8 cellular contexts compared by ENCODE assay signal in genomic region chr3:159766563-159767185, GRCh38.
DNase-seq lines count a peak whose midpoint lies in the region; ATAC-seq and TF ChIP-seq lines count a peak whose summit lies in the region.

No MANE protein-coding gene starts in this region.

- peak; percentile 82 for DNase-seq in COLO829 (ENCODE audit: low spot score)
- DNase-seq in KBM-7, result peak; percentile 47
- peak; percentile 71 for DNase-seq in mesendoderm
- no peak for DNase-seq in activated CD4-positive, alpha-beta T cell treated with anti-CD3 and anti-CD28 coated beads for 4 hours
- no peak for DNase-seq in inferior parietal cortex (ENCODE audit: extremely low spot score)
- no peak for DNase-seq in NK-92 (lab: John Stamatoyannopoulos, UW; ENCODE audit: unreplicated experiment)

- peaks cover 0 to 4% (median 0%) of the 10 kb centered on the region in 5 experiments for H3K9me3 Mint-ChIP-seq in brain

- H2BK15ac ChIP-seq in mesendoderm (replicated peaks; ENCODE audit: low read depth), result no peak overlapping the region

- peak overlapping the region in 3 of 5 experiments; percentile 41 to 94 (median 53) for H3K27ac Mint-ChIP-seq in brain

- no peak for ATAC-seq in HG02970 (IDR thresholded peaks at IDR 0.05; ENCODE audit: low FRiP score, unreplicated experiment)

- no peak overlapping the region for H3K4ac ChIP-seq in mesendoderm (ENCODE audit: low read depth, low read length)

- no CpG with 5 or more reads among the region's 2 CpGs for WGBS in mesendoderm (ENCODE audit: extremely low coverage, insufficient coverage, low lambda C conversion rate)

- H3K4me1 ChIP-seq in mesendoderm (ENCODE audit: control insufficient read depth, low read depth, low read length), result peaks cover 10% of the 10 kb centered on the region

- peaks cover 20% of the 10 kb centered on the region for H3K27me3 Mint-ChIP-seq in brain

- TF ChIP-seq CTCF in brain (conservative IDR thresholded peaks at IDR 0.05), result peak; percentile 42 to 56

- H2BK120ac ChIP-seq in mesendoderm (ENCODE audit: low read depth, low read length), result no peak overlapping the region

- H2AK5ac ChIP-seq in mesendoderm (ENCODE audit: low read length), result no peak overlapping the region

- H2BK5ac ChIP-seq in mesendoderm (ENCODE audit: low read length), result no peak overlapping the region

- H3K4me2 ChIP-seq in mesendoderm (ENCODE audit: low read length), result no peak overlapping the region

- H4K8ac ChIP-seq in mesendoderm (ENCODE audit: low read depth, low read length), result no peak overlapping the region

- H3K79me2 ChIP-seq in mesendoderm (ENCODE audit: control insufficient read depth, insufficient read depth, low read length), result peaks cover 25% of the 10 kb centered on the region

- H3K36me3 Mint-ChIP-seq in brain, result no peaks in the 10 kb centered on the region

- no peaks in the 10 kb centered on the region for H3K36me3 ChIP-seq in mesendoderm (ENCODE audit: control insufficient read depth, insufficient read depth, low read length)

- no peak overlapping the region for H3K27ac ChIP-seq in mesendoderm (ENCODE audit: low read depth, low read length)

- H3K4me3 Mint-ChIP-seq in brain, result peak overlapping the region; percentile 89 to 92 (median 92)

- no peaks in the 10 kb centered on the region for H3K27me3 ChIP-seq in mesendoderm (ENCODE audit: insufficient read depth, low read length, poor library complexity)

- no peak overlapping the region for H3K18ac ChIP-seq in mesendoderm (ENCODE audit: low read length)

- no peak overlapping the region for H3K4me3 ChIP-seq in mesendoderm (ENCODE audit: low read length)

- in situ Hi-C loops in KBM-7 (cut with MboI; ENCODE audit: low pct_unique_long_range_greater_than_20kb, low sequenced_read_pairs), result no loop called here

- peaks cover 7% of the 10 kb centered on the region for H3K79me1 ChIP-seq in mesendoderm (ENCODE audit: low read length)

- H4K5ac ChIP-seq in mesendoderm (ENCODE audit: low read length), result no peak overlapping the region

- H3K4me1 Mint-ChIP-seq in brain, result peaks cover 35% of the 10 kb centered on the region

- no peak overlapping the region for H3K23ac ChIP-seq in mesendoderm (ENCODE audit: low read length)

- H3K56ac ChIP-seq in mesendoderm (ENCODE audit: low read length), result no peak overlapping the region

- no peak overlapping the region for H3K9ac ChIP-seq in mesendoderm (ENCODE audit: low read length)

Comparison
In these comparisons a context has a peak if more than half of its experiments do, and no peak if none do; other contexts are left out.
1. DNase-seq: peak in COLO829 (single experiment), KBM-7 (single experiment) and mesendoderm (single experiment); none in activated CD4-positive, alpha-beta T cell treated with anti-CD3 and anti-CD28 coated beads for 4 hours (0 of 2), inferior parietal cortex (single experiment) and NK-92 (single experiment).